In the genomic region with DNA sequence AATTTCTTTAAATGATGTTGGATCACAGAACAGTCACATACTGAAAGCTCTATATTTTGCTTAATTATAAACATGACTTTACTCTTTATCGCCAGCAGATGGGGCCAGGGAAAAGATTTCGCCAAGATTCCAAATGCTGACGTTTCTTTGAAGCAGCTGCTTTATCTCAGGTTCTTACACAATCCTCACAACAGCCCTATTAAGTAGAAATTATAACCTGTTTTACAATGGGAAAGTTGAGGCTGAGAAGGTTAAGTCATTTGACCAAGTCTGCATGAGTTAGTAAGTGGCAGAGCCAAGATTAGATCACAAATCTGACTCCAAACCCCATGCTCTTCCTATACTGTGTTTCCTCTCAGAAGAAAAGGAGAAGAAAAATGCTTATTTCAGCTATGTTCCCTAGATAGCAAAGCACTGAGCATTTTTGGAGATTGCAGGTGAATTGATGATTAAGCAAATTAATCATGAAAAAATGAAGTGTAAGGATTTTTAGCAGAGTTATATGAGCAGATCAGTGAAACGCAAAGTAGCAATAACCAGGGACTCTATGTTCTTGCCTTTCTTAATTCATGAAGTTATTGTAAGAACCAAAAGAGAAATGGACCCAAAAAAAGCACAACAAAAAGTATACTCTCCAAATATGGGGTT, we compare ENCODE assay signal across 9 cellular contexts.
A peak's percentile ranks its signal among the peaks of the same experiment; 100 is the strongest.
DNase-seq lines count a peak whose midpoint lies in the region; ATAC-seq and TF ChIP-seq lines count a peak whose summit lies in the region.
"Had no signal": no experiment of that assay in that cellular context is flagged by ENCODE, and none has a peak within 500 bp of the region (broad histone marks: within the 10 kb centered on the region; RNA-seq: fewer than 3 reads in every experiment).

No MANE protein-coding gene starts in this region.

- H3K27ac Mint-ChIP-seq in GM23338, result no peak overlapping the region
- H3K27ac Mint-ChIP-seq in activated naive CD8-positive, alpha-beta T cell treated with anti-CD3 and anti-CD28 coated beads, Interleukin-2, amount 50 U/mL, for 24 hours, result no peak overlapping the region

- no peak overlapping the region for H2AFZ ChIP-seq in GM23338
- peak overlapping the region; percentile 53 for H2AFZ ChIP-seq in MM.1S (ENCODE audit: low read length)

- no peak overlapping the region for H3K4me2 ChIP-seq in GM23338
- H3K4me2 ChIP-seq in MM.1S (ENCODE audit: low read depth, low read length), result peak overlapping the region; percentile 19; the same call in 1 of the 2 replicates
- H3K4me2 ChIP-seq: BLaER1 treated with 17β-estradiol and CSF1 and Interleukin-3, amounts not matched to agents 10 nM and 100 nM had no signal

- H3K36me3 ChIP-seq in GM23338 (ENCODE audit: insufficient read depth), result no peaks in the 10 kb centered on the region
- H3K36me3 ChIP-seq in MM.1S (replicated peaks; ENCODE audit: insufficient read depth, low read length), result no peaks in the 10 kb centered on the region
- no peaks in the 10 kb centered on the region for H3K36me3 ChIP-seq in body of pancreas (replicated peaks in 1 of 2; ENCODE audit: insufficient read depth in 1 of 2, low read depth in 2 of 2)
- H3K36me3 ChIP-seq in liver (ENCODE audit: control insufficient read depth in 4 of 4, insufficient read depth in 3 of 4, low read depth in 1 of 4, low read length in 3 of 4), result no peaks in the 10 kb centered on the region
- H3K36me3 ChIP-seq: BLaER1 treated with 17β-estradiol and CSF1 and Interleukin-3, amounts not matched to agents 10 nM and 100 nM had no signal

- H3K9me3 ChIP-seq in MM.1S (replicated peaks; ENCODE audit: insufficient read depth, low read length), result no peaks in the 10 kb centered on the region
- H3K9me3 ChIP-seq in body of pancreas, result no peaks in the 10 kb centered on the region
- H3K9me3 ChIP-seq in liver (ENCODE audit: control insufficient read depth in 4 of 4, low read length in 3 of 4), result no peaks in the 10 kb centered on the region

- H3K27ac ChIP-seq in GM23338 (ENCODE audit: low read depth), result no peak overlapping the region
- no peak overlapping the region for H3K27ac ChIP-seq in MM.1S (ENCODE audit: low read length)
- peak overlapping the region in 1 of 4 donors; percentile 17 for H3K27ac ChIP-seq in body of pancreas
- no peak overlapping the region for H3K27ac ChIP-seq in liver (ENCODE audit: low read depth in 1 of 2, low read length in 2 of 2)
- H3K27ac ChIP-seq: BLaER1 treated with 17β-estradiol and CSF1 and Interleukin-3, amounts not matched to agents 10 nM and 100 nM had no signal

- DNase-seq in NCI-H1417 (lab: John Stamatoyannopoulos, UW), result peak; percentile 12 to 77 (median 13)
- DNase-seq in NCI-H1417 treated with DMSO at 0.1 percent for 48 hours (lab: John Stamatoyannopoulos, UW), result no peak
- DNase-seq in GM23338 (ENCODE audit: low spot score), result peak; percentile 72
- peak; percentile 50 for DNase-seq in MM.1S
- peak; percentile 49 to 68 (median 56) for DNase-seq in body of pancreas
- DNase-seq in central memory CD4-positive, alpha-beta T cell, result no peak
- DNase-seq in activated naive CD8-positive, alpha-beta T cell treated with anti-CD3 and anti-CD28 coated beads, Interleukin-2, amount 50 U/mL, for 24 hours, result no peak

- H4K20me1 ChIP-seq in GM23338 (replicated peaks; ENCODE audit: insufficient read depth) (no peaks in the 10 kb centered on the region), MM.1S (ENCODE audit: insufficient read depth, low read length) (no peaks in the 10 kb centered on the region)
- H4K20me1 ChIP-seq: BLaER1 treated with 17β-estradiol and CSF1 and Interleukin-3, amounts not matched to agents 10 nM and 100 nM had no signal

- H3K9me3 Mint-ChIP-seq in GM23338, result peaks cover under 1% of the 10 kb centered on the region; the same call in 1 of the 3 replicates
- no peaks in the 10 kb centered on the region for H3K9me3 Mint-ChIP-seq in activated naive CD8-positive, alpha-beta T cell treated with anti-CD3 and anti-CD28 coated beads, Interleukin-2, amount 50 U/mL, for 24 hours

- H3F3A ChIP-seq in GM23338 (replicated peaks; ENCODE audit: low read depth) (no peaks in the 10 kb centered on the region), MM.1S (ENCODE audit: insufficient read depth, low read length) (no peaks in the 10 kb centered on the region)

- no peak overlapping the region for H3K4me3 Mint-ChIP-seq in GM23338
- no peak overlapping the region for H3K4me3 Mint-ChIP-seq in activated naive CD8-positive, alpha-beta T cell treated with anti-CD3 and anti-CD28 coated beads, Interleukin-2, amount 50 U/mL, for 24 hours

- no peak for TF ChIP-seq POLR2A in body of pancreas (IDR thresholded peaks at IDR 0.05)

- H3K36me3 Mint-ChIP-seq in GM23338 (ENCODE audit: low read depth), result peaks cover 3% of the 10 kb centered on the region; the same call in 1 of the 3 replicates
- H3K36me3 Mint-ChIP-seq in activated naive CD8-positive, alpha-beta T cell treated with anti-CD3 and anti-CD28 coated beads, Interleukin-2, amount 50 U/mL, for 24 hours (ENCODE audit: low read depth), result no peaks in the 10 kb centered on the region

- H3K79me2 ChIP-seq in GM23338 (replicated peaks; ENCODE audit: insufficient read depth) (no peaks in the 10 kb centered on the region), MM.1S (ENCODE audit: low read length) (no peaks in the 10 kb centered on the region)

- ATAC-seq in GM23338, result peak; percentile 61
- peak; percentile 87 for ATAC-seq in body of pancreas
- ATAC-seq in activated naive CD8-positive, alpha-beta T cell treated with anti-CD3 and anti-CD28 coated beads, Interleukin-2, amount 50 U/mL, for 24 hours, result no peak

- H3K4me1 ChIP-seq in GM23338 (ENCODE audit: insufficient read depth) (no peaks in the 10 kb centered on the region), MM.1S (ENCODE audit: low read length) (peaks cover 34% of the 10 kb centered on the region), body of pancreas (peaks cover 4% of the 10 kb centered on the region), liver (ENCODE audit: control insufficient read depth in 4 of 4, insufficient read depth in 4 of 4, low read length in 3 of 4) (no peaks in the 10 kb centered on the region)

- intact Hi-C loops in body of pancreas (cut with DNase I), result no loop called here

- no peaks in the 10 kb centered on the region for H3K27me3 Mint-ChIP-seq in GM23338 (ENCODE audit: insufficient read depth, low read depth, poor library complexity)
- H3K27me3 Mint-ChIP-seq in activated naive CD8-positive, alpha-beta T cell treated with anti-CD3 and anti-CD28 coated beads, Interleukin-2, amount 50 U/mL, for 24 hours, result peaks cover 5% of the 10 kb centered on the region

- TF ChIP-seq CTCF in GM23338 (conservative IDR thresholded peaks at IDR 0.05; ENCODE audit: low read depth in 2 of 2) (peak; percentile 67 to 71), MM.1S (IDR thresholded peaks at IDR 0.05; ENCODE audit: low read length) (peak; percentile 62), body of pancreas (IDR thresholded peaks at IDR 0.05) (peak; percentile 37 to 82 (median 60)), liver (IDR thresholded peaks at IDR 0.05; ENCODE audit: low read depth, low read length, missing input control) (peak; percentile 44)

- H3K9ac ChIP-seq in MM.1S (ENCODE audit: low read length) (no peak overlapping the region), liver (ENCODE audit: low read depth in 1 of 2, low read length in 2 of 2) (no peak overlapping the region)
- H3K9ac ChIP-seq: BLaER1 treated with 17β-estradiol and CSF1 and Interleukin-3, amounts not matched to agents 10 nM and 100 nM had no signal

- H3K4me1 Mint-ChIP-seq in GM23338, result no peaks in the 10 kb centered on the region
- no peaks in the 10 kb centered on the region for H3K4me1 Mint-ChIP-seq in activated naive CD8-positive, alpha-beta T cell treated with anti-CD3 and anti-CD28 coated beads, Interleukin-2, amount 50 U/mL, for 24 hours

- WGBS in body of pancreas, 2 donors, result 13 to 18% methylated on average over 4 of the region's 4 CpGs
- 23% methylated on average over 4 of the region's 4 CpGs for WGBS in liver

- TF ChIP-seq RAD21 in liver (IDR thresholded peaks at IDR 0.05), result peak; percentile 72 to 78

- H3K9me2 ChIP-seq in GM23338 (ENCODE audit: insufficient read depth) (peaks cover 2% of the 10 kb centered on the region; the same call in 1 of the 2 replicates), MM.1S (replicated peaks; ENCODE audit: insufficient read depth, low read length) (no peaks in the 10 kb centered on the region)

- H3K4me3 ChIP-seq in GM23338 (no peak overlapping the region), MM.1S (ENCODE audit: low read length) (no peak overlapping the region), body of pancreas (no peak overlapping the region), liver (ENCODE audit: low read depth in 1 of 3, low read length in 3 of 3) (no peak overlapping the region)
- H3K4me3 ChIP-seq: BLaER1 treated with 17β-estradiol and CSF1 and Interleukin-3, amounts not matched to agents 10 nM and 100 nM had no signal

- H3K27me3 ChIP-seq in GM23338 (ENCODE audit: insufficient read depth), result no peaks in the 10 kb centered on the region
- no peaks in the 10 kb centered on the region for H3K27me3 ChIP-seq in MM.1S (replicated peaks; ENCODE audit: insufficient read depth, low read length)
- H3K27me3 ChIP-seq in body of pancreas, result no peaks in the 10 kb centered on the region
- H3K27me3 ChIP-seq in liver (ENCODE audit: control insufficient read depth in 4 of 4, insufficient read depth in 4 of 4, low read length in 3 of 4), result peaks cover 0 to 2% (median 0%) of the 10 kb centered on the region in 4 donors
- H3K27me3 ChIP-seq: BLaER1 treated with 17β-estradiol and CSF1 and Interleukin-3, amounts not matched to agents 10 nM and 100 nM had no signal

TF ChIP-seq in GM23338, 12 proteins besides CTCF, POLR2A, EP300 and RAD21 (continues in another document):
- TF ChIP-seq ZNF331 (CRISPR knock-in tag; IDR thresholded peaks at IDR 0.05; ENCODE audit: low read depth) (no peak), NANOG (IDR thresholded peaks at IDR 0.05; ENCODE audit: borderline replicate concordance) (no peak), EZH2 (IDR thresholded peaks at IDR 0.05; ENCODE audit: low read depth, unreplicated experiment) (no peak), CREB1 (CRISPR knock-in tag; IDR thresholded peaks at IDR 0.05; ENCODE audit: low read depth) (no peak), ZNF114 (CRISPR knock-in tag; IDR thresholded peaks at IDR 0.05) (no peak), EZH2phosphoT487 (IDR thresholded peaks at IDR 0.05; ENCODE audit: unreplicated experiment) (no peak), JUNB (IDR thresholded peaks at IDR 0.05; ENCODE audit: unreplicated experiment) (no peak)

TF ChIP-seq in liver, 16 proteins besides CTCF, POLR2A, EP300 and RAD21 (continues in another document):
- no peak for TF ChIP-seq FOXA1 (IDR thresholded peaks at IDR 0.05)
- no peak for TF ChIP-seq ATF3 (IDR thresholded peaks at IDR 0.05)
- no peak for TF ChIP-seq JUND (IDR thresholded peaks at IDR 0.05)

Comparison
In these comparisons a context has a peak if more than half of its experiments do, and no peak if none do; other contexts are left out.
1. DNase-seq: peak in NCI-H1417 (3 of 3), GM23338 (single experiment), MM.1S (single experiment) and body of pancreas (4 of 4); none in NCI-H1417 treated with DMSO at 0.1 percent for 48 hours (single experiment), central memory CD4-positive, alpha-beta T cell (single experiment) and activated naive CD8-positive, alpha-beta T cell treated with anti-CD3 and anti-CD28 coated beads, Interleukin-2, amount 50 U/mL, for 24 hours (single experiment).
2. Peak in every context shown above with its lines, with median percentiles within 50 percentile points of each other: CTCF ChIP-seq.